8 cellular contexts compared by ENCODE assay signal in the genomic region with DNA sequence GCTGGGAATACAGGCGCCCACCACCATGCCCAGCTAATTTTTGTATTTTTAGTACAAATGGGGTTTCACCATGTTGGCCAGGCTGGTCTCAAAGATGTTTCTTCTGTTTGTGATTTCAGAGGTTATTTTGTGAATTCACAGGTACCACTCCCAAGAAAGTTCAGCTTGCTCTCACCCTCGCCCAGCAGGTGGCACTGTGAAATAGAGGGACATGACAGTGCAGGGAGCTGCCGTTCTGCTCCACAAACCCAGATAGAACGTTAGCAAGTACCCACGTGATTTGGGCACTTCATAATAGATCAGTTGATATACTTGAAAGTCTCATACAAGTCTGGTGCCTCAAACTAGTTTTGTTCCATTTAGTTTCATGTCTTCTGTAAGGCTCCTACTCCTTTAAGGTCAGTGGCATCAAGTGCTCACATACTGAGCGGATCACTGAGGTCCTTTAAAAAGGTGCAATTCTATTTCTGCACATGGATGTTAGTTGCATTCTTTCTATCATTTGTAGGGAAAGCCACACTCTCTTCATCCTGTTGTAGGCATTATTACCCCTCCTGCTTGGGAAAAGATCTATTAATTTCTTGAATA. TPM values are rescaled to one million over a fixed set of nuclear protein-coding genes. Genes with fewer than 3 reads are reported as not detected.
A peak's percentile ranks its signal among the peaks of the same experiment; 100 is the strongest.
DNase-seq lines count a peak whose midpoint lies in the region; ATAC-seq and TF ChIP-seq lines count a peak whose summit lies in the region.

No MANE protein-coding gene starts in this region.

- 31% methylated on average over 6 of the region's 6 CpGs for WGBS in suprapubic skin

- no peak overlapping the region for H3K27ac ChIP-seq in suprapubic skin

- no peak overlapping the region for H3K4me3 ChIP-seq in fibroblast of villous mesenchyme (ENCODE audit: low read depth, low read length)
- H3K4me3 ChIP-seq in suprapubic skin = no peak overlapping the region

- no peak for TF ChIP-seq EP300 in suprapubic skin (IDR thresholded peaks at IDR 0.05)

- ATAC-seq in GM21528 (IDR thresholded peaks at IDR 0.05; ENCODE audit: low FRiP score, unreplicated experiment) = peak; percentile 74
- peak; percentile 85 for ATAC-seq in omental fat pad (ENCODE audit: low FRiP score)

- peak; percentile 79 for TF ChIP-seq CTCF in fibroblast of villous mesenchyme (IDR thresholded peaks at IDR 0.05; ENCODE audit: insufficient read depth, low read depth, low read length)
- TF ChIP-seq CTCF in omental fat pad (IDR thresholded peaks at IDR 0.05) = no peak
- TF ChIP-seq CTCF in suprapubic skin (IDR thresholded peaks at IDR 0.05) = peak; percentile 68 to 76

- H3K36me3 ChIP-seq in suprapubic skin = no peaks in the 10 kb centered on the region

- H3K27me3 ChIP-seq in suprapubic skin = no peaks in the 10 kb centered on the region

- peaks cover 4% of the 10 kb centered on the region for H3K4me1 ChIP-seq in suprapubic skin

- DNase-seq in D341Med (ENCODE audit: low spot score) (peak; percentile 83), Kasumi-1 (lab: John Stamatoyannopoulos, UW) (peak; percentile 78 to 84), RPMI8226 (peak; percentile 69), activated T-helper 1 cell treated with Interleukin-2 at 50 U/mL for 16 hours (ENCODE audit: low read depth) (peak; percentile 47), fibroblast of villous mesenchyme (ENCODE audit: low read depth) (peak; percentile 89), omental fat pad (ENCODE audit: low spot score) (peak; percentile 71), suprapubic skin (ENCODE audit: low spot score in 2 of 2) (peak; percentile 82 to 85)

- no peaks in the 10 kb centered on the region for H3K9me3 ChIP-seq in suprapubic skin

- no peak for TF ChIP-seq POLR2A in suprapubic skin (IDR thresholded peaks at IDR 0.05)

RNA-seq across cellular contexts. Expression of a gene that starts 45.4 kb away (rescaled TPM):
- total RNA-seq in fibroblast of villous mesenchyme = 146 and 213 TPM in 2 replicates
- 10 to 100 TPM; 31.3 to 64.0 (median 46.5) TPM for total RNA-seq in omental fat pad
- 10 to 100 TPM; 14.0 to 19.9 (median 15.9) TPM for total RNA-seq in suprapubic skin

Comparison
In these comparisons a context has a peak if more than half of its experiments do, and no peak if none do; other contexts are left out.
1. CTCF ChIP-seq: peak in fibroblast of villous mesenchyme (single experiment) and suprapubic skin (2 of 2); none in omental fat pad (0 of 3).
2. Peak in every context shown above with its lines, with median percentiles within 50 percentile points of each other: DNase-seq.